ENCODE assay signal across 2 cellular contexts in genomic region chr3:150225986-150226385, GRCh38.
TF ChIP-seq lines count a peak whose summit lies in the region.

No MANE protein-coding gene starts in this region.

TF ChIP-seq in endothelial cell of umbilical vein, 7 proteins besides CTCF, POLR2A, EP300 and RAD21:
- TF ChIP-seq MAX (IDR thresholded peaks at IDR 0.05; ENCODE audit: insufficient read depth, insufficient read length) = no peak
- peak; percentile 68 for TF ChIP-seq JUN (IDR thresholded peaks at IDR 0.05; ENCODE audit: borderline replicate concordance, insufficient read depth, insufficient read length, low read depth)
- TF ChIP-seq MYC (IDR thresholded peaks at IDR 0.05; ENCODE audit: low read depth, low read length) = no peak
- TF ChIP-seq FOS (IDR thresholded peaks at IDR 0.05; ENCODE audit: borderline replicate concordance, insufficient read depth, low read length) = peak; percentile 19
- no peak for TF ChIP-seq EZH2 (IDR thresholded peaks at IDR 0.05; ENCODE audit: borderline replicate concordance, low read depth, low read length, severe bottlenecking)
- TF ChIP-seq GATA2 (IDR thresholded peaks at IDR 0.05; ENCODE audit: insufficient read depth, insufficient read length, low read depth, low read length) = peak; percentile 49
- peak; percentile 88 for TF ChIP-seq POLR2AphosphoS5 (IDR thresholded peaks at IDR 0.05; ENCODE audit: insufficient read depth, low read depth, low read length)

TF ChIP-seq in SK-N-SH, 30 proteins besides CTCF, POLR2A, EP300 and RAD21:
- no peak for TF ChIP-seq IRF3 (IDR thresholded peaks at IDR 0.05; ENCODE audit: low read depth, low read length)
- TF ChIP-seq FOXJ3 (CRISPR knock-in tag; IDR thresholded peaks at IDR 0.05) = no peak
- TF ChIP-seq PBX3 (IDR thresholded peaks at IDR 0.05) = no peak
- TF ChIP-seq FOXM1 (IDR thresholded peaks at IDR 0.05; ENCODE audit: low read depth) = no peak
- no peak for TF ChIP-seq TCF12 (IDR thresholded peaks at IDR 0.05)
- no peak for TF ChIP-seq POLR2AphosphoS5 (IDR thresholded peaks at IDR 0.05; ENCODE audit: low read depth, low read length)
- no peak for TF ChIP-seq JUND (IDR thresholded peaks at IDR 0.05)
- no peak for TF ChIP-seq YY1 (IDR thresholded peaks at IDR 0.05; ENCODE audit: low read depth)
